8 cellular contexts compared by ENCODE assay signal in genomic region chr10:12929381-12929780, GRCh38.
"Had no signal": no experiment of that assay in that cellular context is flagged by ENCODE, and none has a peak within 500 bp of the region (broad histone marks: within the 10 kb centered on the region; RNA-seq: fewer than 3 reads in every experiment).

No MANE protein-coding gene starts in this region.

- H3K27ac Mint-ChIP-seq: HFFc6, IgD-negative memory B cell had no signal

- H3K9me3 ChIP-seq: HAP-1 had no signal

- H3K4me1 ChIP-seq: HAP-1 had no signal

- H3K36me3 ChIP-seq: HAP-1 had no signal

- H3K4me3 Mint-ChIP-seq: HFFc6, IgD-negative memory B cell had no signal

- H3K4me3 ChIP-seq: GM23248, HAP-1 had no signal

- H2AFZ ChIP-seq: GM23248 had no signal

- H3K4me1 Mint-ChIP-seq: IgD-negative memory B cell had no signal

- DNase-seq: GM23248, GOT3, H7, HFFc6, KBM-7 had no signal

- H3K9ac ChIP-seq: GM23248 had no signal

- H3K27ac ChIP-seq: GM23248, HL-60 had no signal
